34 cellular contexts compared by ENCODE assay signal in genomic region chr21:31330144-31330483, GRCh38.
"Had no signal": no experiment of that assay in that cellular context is flagged by ENCODE, and none has a peak within 500 bp of the region (broad histone marks: within the 10 kb centered on the region; RNA-seq: fewer than 3 reads in every experiment).

No MANE protein-coding gene starts in this region.

- H3K9me3 ChIP-seq: MG63 had no signal

- DNase-seq: Karpas-422, Kasumi-1, MG63, MM.1S, MV-4-11, NCI-H1048, NCI-H1092, NCI-H1092 treated with DMSO at 0.1 percent for 48 hours, NCI-H1105, NCI-H1105 treated with DMSO at 0.1 percent for 48 hours, NCI-H1417, NCI-H1417 treated with DMSO at 0.1 percent for 48 hours, NCI-H1436 treated with DMSO at 0.1 percent for 48 hours, NCI-H146, NCI-H1694, NCI-H1694 treated with DMSO at 0.1 percent for 48 hours, NCI-H187, NCI-H187 treated with DMSO at 0.1 percent for 48 hours, NCI-H1930, NCI-H2029, NCI-H2029 treated with DMSO at 0.1 percent for 48 hours, NCI-H2081, NCI-H2081 treated with DMSO at 0.1 percent for 48 hours, NCI-H2107, NCI-H2171, NCI-H2171 treated with DMSO at 0.1 percent for 48 hours, NCI-H2227 treated with DMSO at 0.1 percent for 48 hours, NCI-H226, NCI-H345, NCI-H446, NCI-H446 treated with DMSO at 0.1 percent for 48 hours, NCI-H510A, NCI-H510A treated with DMSO at 0.1 percent for 48 hours, NCI-H524 had no signal

- H3K36me3 ChIP-seq: MG63 had no signal

- H3K27me3 ChIP-seq: MG63 had no signal

- H3K4me3 ChIP-seq: MG63 had no signal
